ENCODE assay signal across 18 cellular contexts in genomic region chr9:93043122-93043521, GRCh38. TPM values are rescaled to one million over a fixed set of nuclear protein-coding genes. Genes with fewer than 3 reads are reported as not detected.
DNase-seq lines count a peak whose midpoint lies in the region; ATAC-seq and TF ChIP-seq lines count a peak whose summit lies in the region.
"Had no signal": no experiment of that assay in that cellular context is flagged by ENCODE, and none has a peak within 500 bp of the region (broad histone marks: within the 10 kb centered on the region; RNA-seq: fewer than 3 reads in every experiment).

No MANE protein-coding gene starts in this region.

- CTCF ChIA-PET in activated naive CD4-positive, alpha-beta T cell treated with anti-CD3 and anti-CD28 coated beads for 36 hours (lab: Charles Lee): no interaction called here

- peaks cover 0 to 80% (median 13%) of the 10 kb centered on the region in 6 donors for H3K4me1 ChIP-seq in spleen

- H3K9me3 Mint-ChIP-seq in activated naive CD4-positive, alpha-beta T cell treated with anti-CD3 and anti-CD28 coated beads for 36 hours: no peaks in the 10 kb centered on the region
- H3K9me3 Mint-ChIP-seq in activated T-helper 17 cell treated with anti-CD3 and anti-CD28 coated beads, Interleukin-2, amount 50 U/mL, for 72 hours: no peaks in the 10 kb centered on the region

- H3K36me3 Mint-ChIP-seq in activated naive CD4-positive, alpha-beta T cell treated with anti-CD3 and anti-CD28 coated beads for 36 hours (ENCODE audit: low read depth): no peaks in the 10 kb centered on the region
- H3K36me3 Mint-ChIP-seq in activated T-helper 17 cell treated with anti-CD3 and anti-CD28 coated beads, Interleukin-2, amount 50 U/mL, for 72 hours (ENCODE audit: low read depth): peaks cover 2% of the 10 kb centered on the region

- peak overlapping the region in 6 of 8 donors; percentile 36 to 82 (median 66) for H3K27ac ChIP-seq in spleen

- intact Hi-C loops in activated naive CD4-positive, alpha-beta T cell treated with anti-CD3 and anti-CD28 coated beads for 36 hours (cut with micrococcal nuclease): no loop called here
- intact Hi-C loops in spleen (cut with DNase I; ENCODE audit: low total_unique reads): no loop called here

- no peaks in the 10 kb centered on the region for H3K9me3 ChIP-seq in spleen

- peaks cover 42% of the 10 kb centered on the region for H3K4me1 Mint-ChIP-seq in activated naive CD4-positive, alpha-beta T cell treated with anti-CD3 and anti-CD28 coated beads for 36 hours (ENCODE audit: low read depth)
- peaks cover 18% of the 10 kb centered on the region for H3K4me1 Mint-ChIP-seq in activated T-helper 17 cell treated with anti-CD3 and anti-CD28 coated beads, Interleukin-2, amount 50 U/mL, for 72 hours

- no peaks in the 10 kb centered on the region for H3K27me3 Mint-ChIP-seq in activated naive CD4-positive, alpha-beta T cell treated with anti-CD3 and anti-CD28 coated beads for 36 hours (ENCODE audit: low read depth)
- no peaks in the 10 kb centered on the region for H3K27me3 Mint-ChIP-seq in activated T-helper 17 cell treated with anti-CD3 and anti-CD28 coated beads, Interleukin-2, amount 50 U/mL, for 72 hours

- TF ChIP-seq POLR2A in NB4 (IDR thresholded peaks at IDR 0.05; ENCODE audit: extremely low read depth, insufficient read length) (no peak), spleen (IDR thresholded peaks at IDR 0.05) (no peak)

- DNase-seq in activated naive CD4-positive, alpha-beta T cell treated with anti-CD3 and anti-CD28 coated beads for 36 hours: no peak
- DNase-seq in activated naive CD4-positive, alpha-beta T cell (lab: John Stamatoyannopoulos, UW): no peak
- DNase-seq in NB4 (ENCODE audit: low read depth) (peak; percentile 58), spleen (no peak), GM13977 (ENCODE audit: low spot score) (no peak), NCI-H2081 (lab: John Stamatoyannopoulos, UW) (no peak)
- DNase-seq: activated CD4-positive, alpha-beta T cell treated with anti-CD3 and anti-CD28 coated beads for 1 hour; activated CD8-positive, alpha-beta memory T cell treated with anti-CD3 and anti-CD28 coated beads, Interleukin-2, amount 50 U/mL, for 48 hours; Calu3; central memory CD4-positive, alpha-beta T cell; islet precursor cell; mesendoderm; NCI-H2081 treated with DMSO at 0.1 percent for 48 hours; NCI-H524 had no signal

- ATAC-seq in activated T-helper 17 cell treated with anti-CD3 and anti-CD28 coated beads, Interleukin-2, amount 50 U/mL, for 72 hours (replicated peaks): no peak
- no peak for ATAC-seq in GM18520 (IDR thresholded peaks at IDR 0.05; ENCODE audit: unreplicated experiment)
- ATAC-seq: HCT116 had no signal

- no peaks in the 10 kb centered on the region for H3K36me3 ChIP-seq in spleen

- 67 to 79% (median 72%) methylated on average over 6 of the region's 6 CpGs for WGBS in spleen, 5 donors

- H3K4me3 Mint-ChIP-seq in activated naive CD4-positive, alpha-beta T cell treated with anti-CD3 and anti-CD28 coated beads for 36 hours: no peak overlapping the region
- H3K4me3 Mint-ChIP-seq in activated T-helper 17 cell treated with anti-CD3 and anti-CD28 coated beads, Interleukin-2, amount 50 U/mL, for 72 hours: no peak overlapping the region

- no peaks in the 10 kb centered on the region for H3K27me3 ChIP-seq in spleen (replicated peaks in 1 of 7)

- H3K27ac Mint-ChIP-seq in activated naive CD4-positive, alpha-beta T cell treated with anti-CD3 and anti-CD28 coated beads for 36 hours: peak overlapping the region; percentile 1
- H3K27ac Mint-ChIP-seq in activated T-helper 17 cell treated with anti-CD3 and anti-CD28 coated beads, Interleukin-2, amount 50 U/mL, for 72 hours: peak overlapping the region; percentile 5

- TF ChIP-seq CTCF in NB4 (IDR thresholded peaks at IDR 0.05; ENCODE audit: low read depth, low read length) (no peak), spleen (IDR thresholded peaks at IDR 0.05 in 8 of 11, conservative IDR thresholded peaks at IDR 0.05 in 3 of 11) (no peak), GM13977 (IDR thresholded peaks at IDR 0.05; ENCODE audit: extremely low read depth, insufficient read depth, missing control alignments) (no peak)

- in situ Hi-C loops in GM13977 (cut with MboI; ENCODE audit: low pct_unique_long_range_greater_than_20kb, low sequenced_read_pairs, unreplicated experiment): no loop called here

- H3K4me3 ChIP-seq in NB4 (ENCODE audit: low read depth, low read length): no peak overlapping the region
- H3K4me3 ChIP-seq in spleen: peak overlapping the region in 1 of 8 donors; percentile 30

RNA-seq across cellular contexts. Expression of gene SUSD3, which starts 15.4 kb away (rescaled TPM):
- total RNA-seq in activated naive CD4-positive, alpha-beta T cell treated with anti-CD3 and anti-CD28 coated beads for 36 hours: 10 to 100 TPM; 62.7 to 68.3 TPM
- total RNA-seq in activated T-helper 17 cell treated with anti-CD3 and anti-CD28 coated beads, Interleukin-2, amount 50 U/mL, for 72 hours: 10 to 100 TPM; 45.4 to 68.4 TPM
- 10 to 100 TPM; 27.6 to 54.8 (median 35.8) TPM for total RNA-seq in spleen
- 10 to 100 TPM; 50.4 to 68.8 (median 57.4) TPM for polyA plus RNA-seq in spleen
- total RNA-seq: MCF 10A had no signal

RNA-seq across cellular contexts. Expression of gene CARD19, which starts 52.9 kb away (rescaled TPM):
- 10 to 100 TPM; 51.4 to 52.0 TPM for total RNA-seq in activated naive CD4-positive, alpha-beta T cell treated with anti-CD3 and anti-CD28 coated beads for 36 hours
- total RNA-seq in activated T-helper 17 cell treated with anti-CD3 and anti-CD28 coated beads, Interleukin-2, amount 50 U/mL, for 72 hours: 10 to 100 TPM; 83.6 to 87.3 TPM
- 10 to 100 TPM; 32.8 to 78.8 (median 44.6) TPM for total RNA-seq in spleen
- 10 to 100 TPM; 21.7 to 38.9 (median 23.0) TPM for polyA plus RNA-seq in spleen
